12 cellular contexts compared by ENCODE assay signal in the genomic region with DNA sequence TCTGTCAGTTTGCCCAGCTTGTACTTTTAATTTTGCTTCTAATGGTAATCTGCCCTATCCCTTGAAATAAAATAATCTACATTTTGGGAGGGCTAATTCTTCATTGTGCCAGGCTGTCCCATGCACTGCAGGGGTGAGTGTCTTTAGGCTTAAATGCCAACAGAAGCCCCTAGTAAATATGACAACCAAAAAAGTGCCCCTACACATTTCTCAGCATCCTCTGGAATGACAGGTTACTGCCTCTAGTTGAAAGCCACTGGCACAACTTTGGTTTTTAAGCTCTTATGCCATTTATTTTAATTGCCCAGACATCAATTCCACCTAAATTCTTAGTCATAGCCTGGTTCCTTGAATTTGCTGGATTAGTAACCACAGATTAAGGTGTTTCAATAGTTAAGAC. TPM values are rescaled to one million over a fixed set of nuclear protein-coding genes. Genes with fewer than 3 reads are reported as not detected.
DNase-seq lines count a peak whose midpoint lies in the region; ATAC-seq, FAIRE-seq and TF ChIP-seq lines count a peak whose summit lies in the region.
"Had no signal": no experiment of that assay in that cellular context is flagged by ENCODE, and none has a peak within 500 bp of the region (broad histone marks: within the 10 kb centered on the region; RNA-seq: fewer than 3 reads in every experiment).

No MANE protein-coding gene starts in this region.

- H3K9me3 ChIP-seq in A549 (no peaks in the 10 kb centered on the region), GM12878 (replicated peaks; ENCODE audit: control insufficient read depth, insufficient read depth, low read length) (no peaks in the 10 kb centered on the region), mucosa of rectum (ENCODE audit: control insufficient read depth in 2 of 2, low read length in 2 of 2) (no peaks in the 10 kb centered on the region)
- H3K9me3 ChIP-seq: pancreas had no signal

- in situ Hi-C loops in GM12878 (cut with MboI) = no loop called here

- DNase-seq in A549 (ENCODE audit: low read depth in 1 of 2, low spot score in 1 of 2) (no peak), GM12865 (ENCODE audit: low read depth) (no peak), GM12878 (ENCODE audit: low read depth, low spot score) (no peak), DMS79 (lab: John Stamatoyannopoulos, UW) (no peak), medulla oblongata (ENCODE audit: extremely low spot score) (no peak), foreskin fibroblast (no peak)
- no peak for DNase-seq in stimulated activated CD4-positive, alpha-beta T cell treated with anti-CD3 and anti-CD28 coated beads, Interleukin-1b, Interleukin-23, amount 100 ng/mL, for 48 hours
- DNase-seq: activated CD4-positive, CD25-positive, alpha-beta regulatory T cell treated with anti-CD3 and anti-CD28 coated beads, Interleukin-2, amount 50 U/mL, for 72 hours; GOT3; NCI-H1105; pancreas had no signal

- CTCF ChIA-PET in A549 (lab: Yijun Ruan, JAX) (interaction anchor here (2.8 kb wide), 1 partner anchor 31 kb away, joined by 7 read pairs; no protein-coding TSS in a partner anchor), GM12878 (lab: Yijun Ruan, JAX) (interaction anchor here (0.8 to 5.2 kb wide), 9 partner anchors 9 to 222 kb away, joined by 3 to 39 read pairs (median 5); no protein-coding TSS in a partner anchor)

- BruUV-seq in GM12878 (replicated peaks; lab: Mats Ljungman, UMichigan) = no TSS peak

- H3K4me2 ChIP-seq in A549 (peak overlapping the region; percentile 96), GM12878 (ENCODE audit: control insufficient read depth, insufficient read depth) (peak overlapping the region; percentile 60)

- POLR2A ChIA-PET in A549 (lab: Yijun Ruan, JAX) = no interaction called here
- POLR2A ChIA-PET in GM12878 (lab: Charles Lee) = interaction anchor here (0.6 to 1.9 kb wide), 7 partner anchors 10 to 113 kb away, joined by 3 to 10 read pairs (median 3); no protein-coding TSS in a partner anchor

- no peak overlapping the region for H3K27ac ChIP-seq in A549
- peak overlapping the region; percentile 53 for H3K27ac ChIP-seq in GM12878 (ENCODE audit: control insufficient read depth, insufficient read depth)
- H3K27ac ChIP-seq in mucosa of rectum (ENCODE audit: low read depth in 2 of 2, low read length in 2 of 2) = no peak overlapping the region
- H3K27ac ChIP-seq: pancreas had no signal

- H3K36me3 ChIP-seq in GM12878 (ENCODE audit: control insufficient read depth in 2 of 2, insufficient read depth in 2 of 2, low read length in 1 of 2) (peaks cover 0 to 18% of the 10 kb centered on the region in 2 experiments; a peak in 2 of 4 replicates), mucosa of rectum (ENCODE audit: control insufficient read depth in 2 of 2, insufficient read depth in 2 of 2, low read length in 2 of 2) (peaks cover 18 to 26% of the 10 kb centered on the region in 2 donors)

- ATAC-seq in A549 = no peak
- no peak for ATAC-seq in GM12878
- ATAC-seq: pancreas had no signal

- TF ChIP-seq POLR2A in A549 (IDR thresholded peaks at IDR 0.05; ENCODE audit: low read length) (no peak), GM12878 (IDR thresholded peaks at IDR 0.05; ENCODE audit: low read depth, low read length) (no peak)

- peaks cover 30% of the 10 kb centered on the region for H3K4me1 ChIP-seq in A549
- no peaks in the 10 kb centered on the region for H3K4me1 ChIP-seq in GM12878 (ENCODE audit: control insufficient read depth, insufficient read depth, low read length)
- H3K4me1 ChIP-seq in mucosa of rectum (ENCODE audit: control insufficient read depth in 2 of 2, insufficient read depth in 2 of 2, low read length in 2 of 2) = peaks cover 22 to 30% of the 10 kb centered on the region in 2 donors

- intact Hi-C loops in GM12878 (cut with micrococcal nuclease; ENCODE audit: unreplicated experiment) = no loop called here

- TF ChIP-seq EP300 in A549 (IDR thresholded peaks at IDR 0.05) = no peak
- no peak for TF ChIP-seq EP300 in GM12878 (IDR thresholded peaks at IDR 0.05; ENCODE audit: borderline replicate concordance in 1 of 2, control insufficient read depth in 1 of 2, low read depth in 2 of 2, low read length in 2 of 2)

- H2AFZ ChIP-seq in GM12878 (ENCODE audit: control insufficient read depth, low read depth, low read length) = no peak overlapping the region

- no peaks in the 10 kb centered on the region for H3K27me3 ChIP-seq in GM12878 (replicated peaks in 1 of 2; ENCODE audit: control insufficient read depth in 2 of 2, insufficient read depth in 2 of 2, low read length in 1 of 2)
- H3K27me3 ChIP-seq in mucosa of rectum (ENCODE audit: control insufficient read depth in 2 of 2, insufficient read depth in 2 of 2, low read length in 2 of 2) = no peaks in the 10 kb centered on the region
- H3K27me3 ChIP-seq: pancreas had no signal

- H3K4me3 ChIP-seq in A549 = no peak overlapping the region
- H3K4me3 ChIP-seq in GM12865 (ENCODE audit: low read depth, low read length) = peak overlapping the region; percentile 88
- H3K4me3 ChIP-seq in GM12878 = peak overlapping the region; percentile 89
- H3K4me3 ChIP-seq in mucosa of rectum (ENCODE audit: low read length in 2 of 2) = peak overlapping the region; percentile 3 to 14
- H3K4me3 ChIP-seq in foreskin fibroblast (ENCODE audit: low read depth in 1 of 2, low read length in 2 of 2) = peak overlapping the region in 1 of 2 donors; percentile 86

- TF ChIP-seq RAD21 in A549 (conservative IDR thresholded peaks at IDR 0.05 in 1 of 2, IDR thresholded peaks at IDR 0.05 in 1 of 2) (no peak), GM12878 (IDR thresholded peaks at IDR 0.05; ENCODE audit: insufficient read depth, low read depth, low read length) (no peak)

- H3K79me2 ChIP-seq in GM12878 (ENCODE audit: control insufficient read depth, insufficient read depth, low read length) = peaks cover 70% of the 10 kb centered on the region

- TF ChIP-seq CTCF in A549 (IDR thresholded peaks at IDR 0.05) = no peak
- TF ChIP-seq CTCF in GM12865 (IDR thresholded peaks at IDR 0.05; ENCODE audit: insufficient read depth, low read depth, low read length, missing control alignments) = no peak
- no peak for TF ChIP-seq CTCF in GM12878 (IDR thresholded peaks at IDR 0.05 in 2 of 3, conservative IDR thresholded peaks at IDR 0.05 in 1 of 3; ENCODE audit: control insufficient read depth in 2 of 3, extremely low read depth in 1 of 3, insufficient read depth in 1 of 3, low read depth in 3 of 3, low read length in 3 of 3)
- no peak for TF ChIP-seq CTCF in foreskin fibroblast (IDR thresholded peaks at IDR 0.05; ENCODE audit: low read depth, low read length)

- H3K9ac ChIP-seq in GM12878 (ENCODE audit: control insufficient read depth, insufficient read depth, low read length) (peak overlapping the region; percentile 95), mucosa of rectum (ENCODE audit: low read depth in 1 of 2, low read length in 2 of 2) (no peak overlapping the region)

- RAD21 ChIA-PET in GM12878 (lab: Charles Lee; ENCODE audit: unreplicated experiment) = interaction anchor here (0.6 to 1.8 kb wide), 9 partner anchors 20 to 113 kb away, joined by 3 to 11 read pairs (median 4); no protein-coding TSS in a partner anchor

- no peaks in the 10 kb centered on the region for H4K20me1 ChIP-seq in GM12878 (ENCODE audit: control insufficient read depth, insufficient read depth)

- SMC1A ChIA-PET in GM12878 (lab: Charles Lee; ENCODE audit: uncharacterized antibody, unreplicated experiment) = interaction anchor here (0.7 to 7.5 kb wide), 14 partner anchors 9 to 212 kb away, joined by 3 to 46 read pairs (median 3); a partner anchor contains a TSS

- FAIRE-seq in A549 (lab: Jason Lieb, UNC) = no peak
- FAIRE-seq in GM12878 (lab: Jason Lieb, UNC) = no peak
- FAIRE-seq: pancreas had no signal

RNA-seq across cellular contexts. Expression of a gene that starts 3.4 kb away (rescaled TPM):
- polyA plus RNA-seq in A549 (2011; rRNA removed) = 9.9 and 15.7 TPM in 2 replicates
- polyA plus RNA-seq in A549 (2012; cell fraction: cytosol; rRNA removed) = 2.3 and 2.8 TPM in 2 replicates
- polyA plus RNA-seq in A549 (2012; cell fraction: nucleus; rRNA removed) = 3.5 and 4.1 TPM in 2 replicates
- 10.3 to 11.1 TPM (median 10.3 TPM) in 3 replicates for polyA plus RNA-seq in A549 (2017; fragmentation: RNase III; extraction: RNeasy Plus Mini Kit Qiagen cat#74134 plus additional on column Dnase treatment)
- polyA minus RNA-seq in A549 (2011; rRNA and poly(A)+ RNA removed) = 9.1 and 10.2 TPM in 2 replicates
- total RNA-seq in GM12878 (2013; cell fraction: nucleolus; rRNA removed) = 84.8 and 92.5 TPM in 2 replicates
- 20.8 and 21.2 TPM in 2 replicates for total RNA-seq in GM12878 (2014; rRNA removed)
- total RNA-seq in GM12878 (2014; rRNA removed; fragmentation: Illumina TruSeq; extraction: Trizol) = 28.5 and 31.9 TPM in 2 replicates
- total RNA-seq in GM12878 (2021) = 20.9 and 24.0 TPM in 2 replicates
- 8.2 TPM for polyA plus RNA-seq in GM12878 (2011; ENCODE audit: low read depth)
- polyA plus RNA-seq in GM12878 (2011; rRNA removed) = 29.9 and 44.6 TPM in 2 replicates
- polyA plus RNA-seq in GM12878 (2011; cell fraction: cytosol; rRNA removed) = 8.7 and 10.0 TPM in 2 replicates
- 35.8 and 39.4 TPM in 2 replicates for polyA plus RNA-seq in GM12878 (2011; cell fraction: nucleus; rRNA removed)
- polyA plus RNA-seq in GM12878 (2012) = 13.7 and 16.4 TPM in 2 replicates
- 25.8 and 29.9 TPM in 2 replicates for polyA plus RNA-seq in GM12878 (2014; fragmentation: Illumina TruSeq; extraction: Trizol)
- 1 to 10 TPM; 5.5 to 7.9 TPM for polyA plus RNA-seq in GM12878 (2014; fragmentation: Nextera tagmentation; extraction: Ambion mirVana)
- polyA plus RNA-seq in GM12878 (2014; rRNA removed) = 21.5 and 22.4 TPM in 2 replicates
- polyA plus RNA-seq in GM12878 (2016; fragmentation: Nextera tagmentation; extraction: Ambion mirVana) = 10 to 100 TPM; 20.5 to 23.7 TPM
- 23.5 and 28.7 TPM in 2 replicates for polyA minus RNA-seq in GM12878 (2011; rRNA and poly(A)+ RNA removed)
- polyA minus RNA-seq in GM12878 (2011; cell fraction: cytosol; rRNA and poly(A)+ RNA removed) = 5.3 and 6.9 TPM in 2 replicates
- polyA minus RNA-seq in GM12878 (2011; cell fraction: nucleus; rRNA and poly(A)+ RNA removed) = 52.0 and 66.2 TPM in 2 replicates

RNA-seq across cellular contexts. Expression of a gene that starts 3.8 kb away (rescaled TPM):
- polyA plus RNA-seq in A549 (2011; rRNA removed) (70.2 and 73.1 TPM in 2 replicates), A549 (2017; fragmentation: RNase III; extraction: RNeasy Plus Mini Kit Qiagen cat#74134 plus additional on column Dnase treatment) (60.8 to 62.2 TPM (median 61.8 TPM) in 3 replicates), GM12878 (2011; rRNA removed) (92.4 and 113 TPM in 2 replicates), GM12878 (2014; fragmentation: Illumina TruSeq; extraction: Trizol) (92.5 and 116 TPM in 2 replicates), GM12878 (2014; fragmentation: Nextera tagmentation; extraction: Ambion mirVana) (10 to 100 TPM; 58.6 to 67.3 TPM), GM12878 (2014; rRNA removed) (52.0 and 59.6 TPM in 2 replicates), GM12878 (2016; fragmentation: Nextera tagmentation; extraction: Ambion mirVana) (10 to 100 TPM; 80.1 to 82.8 TPM)
- polyA plus RNA-seq in A549 (2012; cell fraction: cytosol; rRNA removed) = 31.9 and 33.7 TPM in 2 replicates
- 29.6 and 45.2 TPM in 2 replicates for polyA plus RNA-seq in A549 (2012; cell fraction: nucleus; rRNA removed)
- 54.6 and 57.9 TPM in 2 replicates for polyA minus RNA-seq in A549 (2011; rRNA and poly(A)+ RNA removed)
- 107 and 118 TPM in 2 replicates for total RNA-seq in GM12878 (2013; cell fraction: nucleolus; rRNA removed)
- total RNA-seq in GM12878 (2014; rRNA removed) (85.2 and 88.6 TPM in 2 replicates), GM12878 (2014; rRNA removed; fragmentation: Illumina TruSeq; extraction: Trizol) (109 TPM in 2 replicates), GM12878 (2021) (58.4 and 59.2 TPM in 2 replicates)
- polyA plus RNA-seq in GM12878 (2011; ENCODE audit: low read depth) = 35.4 TPM
- polyA plus RNA-seq in GM12878 (2011; cell fraction: cytosol; rRNA removed) = 61.8 and 75.2 TPM in 2 replicates
- 50.9 and 60.0 TPM in 2 replicates for polyA plus RNA-seq in GM12878 (2011; cell fraction: nucleus; rRNA removed)
- 38.0 and 41.0 TPM in 2 replicates for polyA plus RNA-seq in GM12878 (2012)
- polyA minus RNA-seq in GM12878 (2011; rRNA and poly(A)+ RNA removed) = 77.9 and 78.7 TPM in 2 replicates
- polyA minus RNA-seq in GM12878 (2011; cell fraction: cytosol; rRNA and poly(A)+ RNA removed) = 24.3 and 29.5 TPM in 2 replicates
- 39.8 and 46.9 TPM in 2 replicates for polyA minus RNA-seq in GM12878 (2011; cell fraction: nucleus; rRNA and poly(A)+ RNA removed)

RNA-seq across cellular contexts. Expression of a gene that starts 44.7 kb away (rescaled TPM):
- 3.2 and 3.8 TPM in 2 replicates for polyA plus RNA-seq in A549 (2011; rRNA removed)
- polyA plus RNA-seq in A549 (2012; cell fraction: cytosol; rRNA removed) = 0.29 and 0.35 TPM in 2 replicates
- 1.1 and 1.4 TPM in 2 replicates for polyA plus RNA-seq in A549 (2012; cell fraction: nucleus; rRNA removed)
- polyA plus RNA-seq in A549 (2017; fragmentation: RNase III; extraction: RNeasy Plus Mini Kit Qiagen cat#74134 plus additional on column Dnase treatment) = 0.58 to 1.6 TPM (median 1.3 TPM) in 3 replicates
- 9.1 and 12.6 TPM in 2 replicates for polyA minus RNA-seq in A549 (2011; rRNA and poly(A)+ RNA removed)
- 18.5 and 20.6 TPM in 2 replicates for total RNA-seq in GM12878 (2013; cell fraction: nucleolus; rRNA removed)
- 1.7 and 2.6 TPM in 2 replicates for total RNA-seq in GM12878 (2014; rRNA removed)
- total RNA-seq in GM12878 (2014; rRNA removed; fragmentation: Illumina TruSeq; extraction: Trizol) = 1.3 and 2.0 TPM in 2 replicates
- total RNA-seq in GM12878 (2021) = 3.7 and 4.4 TPM in 2 replicates
- polyA plus RNA-seq in GM12878 (2011; ENCODE audit: low read depth) = 7.5 TPM
- polyA plus RNA-seq in GM12878 (2011; rRNA removed) = 6.2 and 8.8 TPM in 2 replicates
- polyA plus RNA-seq in GM12878 (2011; cell fraction: cytosol; rRNA removed) = 6.0 and 8.8 TPM in 2 replicates
- polyA plus RNA-seq in GM12878 (2011; cell fraction: nucleus; rRNA removed) = 8.4 and 10.5 TPM in 2 replicates
- 4.4 and 4.6 TPM in 2 replicates for polyA plus RNA-seq in GM12878 (2012)
- 2.4 and 3.2 TPM in 2 replicates for polyA plus RNA-seq in GM12878 (2014; fragmentation: Illumina TruSeq; extraction: Trizol)
- under 1 TPM; 0.46 to 0.63 TPM for polyA plus RNA-seq in GM12878 (2014; fragmentation: Nextera tagmentation; extraction: Ambion mirVana)
- 1.0 and 1.1 TPM in 2 replicates for polyA plus RNA-seq in GM12878 (2014; rRNA removed)
- polyA plus RNA-seq in GM12878 (2016; fragmentation: Nextera tagmentation; extraction: Ambion mirVana) = under 1 TPM; 0.60 to 0.75 TPM
- 14.5 and 14.8 TPM in 2 replicates for polyA minus RNA-seq in GM12878 (2011; rRNA and poly(A)+ RNA removed)
- polyA minus RNA-seq in GM12878 (2011; cell fraction: cytosol; rRNA and poly(A)+ RNA removed) = 4.7 and 5.3 TPM in 2 replicates
- polyA minus RNA-seq in GM12878 (2011; cell fraction: nucleus; rRNA and poly(A)+ RNA removed) = 12.2 and 23.5 TPM in 2 replicates
